8 cellular contexts compared by ENCODE assay signal in the genomic region with DNA sequence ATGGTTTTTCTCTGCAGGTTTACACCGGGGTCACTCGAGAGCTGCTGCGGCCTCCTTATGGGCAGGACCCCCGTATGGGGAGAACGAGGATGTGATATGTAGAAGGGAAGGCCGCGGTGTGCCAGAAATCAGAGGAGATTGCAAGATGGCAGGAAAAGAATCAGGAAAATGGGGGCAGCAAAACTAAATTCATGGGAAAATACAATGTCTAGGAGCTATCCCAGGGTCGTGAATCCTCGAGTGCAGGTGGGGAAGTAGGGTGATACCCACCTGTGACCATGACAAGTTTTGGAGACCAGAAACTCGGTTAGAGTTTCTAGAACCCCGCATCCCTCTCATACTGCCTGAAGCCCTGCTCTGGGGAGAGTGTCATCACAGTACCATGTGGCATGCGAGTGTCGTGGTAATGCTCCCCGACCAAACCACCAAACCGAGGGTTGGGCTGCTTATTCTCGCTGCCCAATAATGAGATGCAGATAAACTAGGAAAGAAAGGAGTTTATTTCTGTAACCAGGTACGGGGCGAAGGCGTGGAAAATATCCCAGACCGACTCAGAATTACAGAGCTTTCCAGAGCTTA. TPM values are rescaled to one million over a fixed set of nuclear protein-coding genes. Genes with fewer than 3 reads are reported as not detected.
DNase-seq lines count a peak whose midpoint lies in the region; ATAC-seq and TF ChIP-seq lines count a peak whose summit lies in the region.

No MANE protein-coding gene starts in this region.

- POLR2A ChIA-PET in Caco-2 (lab: Charles Lee) (no interaction called here), HCT116 (lab: Charles Lee) (no interaction called here)

- TF ChIP-seq RAD21 in HCT116 (IDR thresholded peaks at IDR 0.05; ENCODE audit: low read depth) = no peak

- H3K4me3 ChIP-seq in Caco-2 (ENCODE audit: low read depth, low read length) = peak overlapping the region; percentile 93
- H3K4me3 ChIP-seq in HCT116 (replicated peaks in 1 of 2; ENCODE audit: low read depth in 1 of 2, low read length in 2 of 2) = peak overlapping the region; percentile 92 to 99
- peak overlapping the region; percentile 97 for H3K4me3 ChIP-seq in suprapubic skin

- no peak overlapping the region for H2AFZ ChIP-seq in HCT116 (ENCODE audit: low read depth, low read length, poor library complexity, severe bottlenecking)

- peaks cover 45% of the 10 kb centered on the region for H3K79me2 ChIP-seq in HCT116 (ENCODE audit: insufficient read depth, low read length)

- peaks cover 11% of the 10 kb centered on the region for H3K4me1 Mint-ChIP-seq in Caco-2 (ENCODE audit: low read depth, unreplicated experiment)

- no peaks in the 10 kb centered on the region for H3K9me3 Mint-ChIP-seq in Caco-2 (ENCODE audit: unreplicated experiment)

- no peaks in the 10 kb centered on the region for H4K20me1 ChIP-seq in HCT116 (ENCODE audit: insufficient read depth)

- intact Hi-C loops in Caco-2 (cut with micrococcal nuclease; ENCODE audit: unreplicated experiment) = loop anchor here (2.0 to 10.0 kb wide), 3 partner anchors 73 to 163 kb away; no protein-coding TSS in a partner anchor
- intact Hi-C loops in HCT116 (cut with micrococcal nuclease) = no loop called here

- TF ChIP-seq POLR2A in HCT116 (IDR thresholded peaks at IDR 0.05; ENCODE audit: borderline replicate concordance, extremely low read depth, insufficient read depth, insufficient read length) = no peak
- TF ChIP-seq POLR2A in suprapubic skin (IDR thresholded peaks at IDR 0.05) = no peak

- H3K27ac Mint-ChIP-seq in Caco-2 (ENCODE audit: unreplicated experiment) = peak overlapping the region; percentile 98

- 28% methylated on average over 20 of the region's 20 CpGs for WGBS in suprapubic skin

- peak in 1 of 2 experiments; percentile 23 for DNase-seq in Caco-2
- DNase-seq in HCT116 (ENCODE audit: low read depth, low spot score) = no peak
- DNase-seq in brain pericyte (ENCODE audit: low read depth, low spot score) = peak; percentile 7
- DNase-seq in medulla oblongata (ENCODE audit: extremely low spot score) = peak; percentile 9
- DNase-seq in suprapubic skin (ENCODE audit: low spot score in 2 of 2) = no peak

- BruUV-seq in Caco-2 (replicated peaks; lab: Mats Ljungman, UMichigan) (TSS peak; percentile 64), HCT116 (replicated peaks; lab: Mats Ljungman, UMichigan) (TSS peak; percentile 52)

- H3K9me2 ChIP-seq in HCT116 (ENCODE audit: insufficient read depth) = no peaks in the 10 kb centered on the region

- TF ChIP-seq CTCF in Caco-2 (IDR thresholded peaks at IDR 0.05; ENCODE audit: insufficient read depth in 1 of 2, low read depth in 1 of 2, low read length in 1 of 2, severe bottlenecking in 1 of 2, unreplicated experiment in 1 of 2) (no peak), HCT116 (IDR thresholded peaks at IDR 0.05 in 2 of 3, conservative IDR thresholded peaks at IDR 0.05 in 1 of 3; ENCODE audit: borderline replicate concordance in 1 of 3, insufficient read depth in 1 of 3, low read depth in 2 of 3, low read length in 2 of 3) (no peak), suprapubic skin (IDR thresholded peaks at IDR 0.05) (no peak)

- peak overlapping the region; percentile 97 for H3K4me2 ChIP-seq in HCT116 (ENCODE audit: low read length)

- H3K9ac ChIP-seq in HCT116 (ENCODE audit: low read length) = peak overlapping the region; percentile 100

- RAD21 ChIA-PET in HCT116 (lab: Charles Lee; ENCODE audit: low non-redundant PET in 1 of 2, low total read pairs in 2 of 2, uncharacterized antibody in 2 of 2, unreplicated experiment in 2 of 2) = no interaction called here

- ATAC-seq in HCT116 = no peak
- ATAC-seq in SK-N-SH treated with all-trans-retinoic acid at 6 μM for 48 hours = peak; percentile 30
- ATAC-seq in HG02678 (IDR thresholded peaks at IDR 0.05; ENCODE audit: unreplicated experiment) = no peak
- no peak for ATAC-seq in GM21360 (IDR thresholded peaks at IDR 0.05; ENCODE audit: unreplicated experiment)

- TF ChIP-seq EP300 in suprapubic skin (IDR thresholded peaks at IDR 0.05) = no peak

- no peaks in the 10 kb centered on the region for H3K27me3 ChIP-seq in Caco-2 (replicated peaks; ENCODE audit: control insufficient read depth, insufficient read depth, low read length)
- H3K27me3 ChIP-seq in HCT116 (ENCODE audit: insufficient read depth, low read length) = no peaks in the 10 kb centered on the region
- H3K27me3 ChIP-seq in suprapubic skin = no peaks in the 10 kb centered on the region

- peak overlapping the region; percentile 85 for H3K27ac ChIP-seq in HCT116 (ENCODE audit: low read depth, low read length)
- H3K27ac ChIP-seq in suprapubic skin = peak overlapping the region; percentile 95

- H3K27me3 Mint-ChIP-seq in Caco-2 (ENCODE audit: insufficient read depth, unreplicated experiment) = no peaks in the 10 kb centered on the region

- H3K4me3 Mint-ChIP-seq in Caco-2 (ENCODE audit: unreplicated experiment) = peak overlapping the region; percentile 99

- H3K36me3 ChIP-seq in Caco-2 (ENCODE audit: control insufficient read depth, insufficient read depth, low read length) (0 out of 2 replicates have a peak, but pooled peaks cover 2% of the 10 kb centered on the region), HCT116 (ENCODE audit: control insufficient read depth in 1 of 2, insufficient read depth in 2 of 2, low read length in 2 of 2) (peaks cover 10 to 18% of the 10 kb centered on the region in 2 experiments; a peak in 3 of 4 replicates), suprapubic skin (peaks cover 23% of the 10 kb centered on the region)

- peaks cover 47% of the 10 kb centered on the region for H3K36me3 Mint-ChIP-seq in Caco-2 (ENCODE audit: insufficient read depth, unreplicated experiment)

- H3K9me3 ChIP-seq in Caco-2 (no peaks in the 10 kb centered on the region), HCT116 (ENCODE audit: control insufficient read depth in 1 of 2, insufficient read depth in 1 of 2, low read depth in 1 of 2, low read length in 2 of 2) (no peaks in the 10 kb centered on the region), suprapubic skin (no peaks in the 10 kb centered on the region)

- CTCF ChIA-PET in Caco-2 (lab: Charles Lee) = no interaction called here
- CTCF ChIA-PET in HCT116 (lab: Charles Lee) = no interaction called here

- H3K4me1 ChIP-seq in Caco-2 (no peaks in the 10 kb centered on the region), HCT116 (ENCODE audit: control insufficient read depth in 1 of 2, insufficient read depth in 2 of 2, low read length in 2 of 2) (peaks cover 3 to 18% of the 10 kb centered on the region in 2 experiments; a peak in 2 of 4 replicates), suprapubic skin (peaks cover 17% of the 10 kb centered on the region)

TF ChIP-seq in HCT116, 20 proteins besides CTCF, POLR2A, EP300 and RAD21 (continues in another document):
- TF ChIP-seq EGR1 (IDR thresholded peaks at IDR 0.05; ENCODE audit: low read depth) = no peak
- no peak for TF ChIP-seq YY1 (IDR thresholded peaks at IDR 0.05; ENCODE audit: extremely low read depth, insufficient replicate concordance, low read depth, low read length)
- TF ChIP-seq ZNF274 (IDR thresholded peaks at IDR 0.05; ENCODE audit: low read depth, low read length) = no peak
- TF ChIP-seq ZBTB33 (IDR thresholded peaks at IDR 0.05; ENCODE audit: extremely low read depth, insufficient replicate concordance, low read length) = no peak
- TF ChIP-seq SRF (IDR thresholded peaks at IDR 0.05; ENCODE audit: low read depth) = no peak

TF ChIP-seq in SK-N-SH treated with all-trans-retinoic acid at 6 μM for 48 hours, 23 proteins besides CTCF, POLR2A, EP300 and RAD21 (continues in another document):
- TF ChIP-seq ZFP30 (CRISPR knock-in tag; IDR thresholded peaks at IDR 0.05) = no peak
- no peak for TF ChIP-seq TSHZ2 (CRISPR knock-in tag; IDR thresholded peaks at IDR 0.05)
- TF ChIP-seq BACH2 (CRISPR knock-in tag; IDR thresholded peaks at IDR 0.05; ENCODE audit: borderline replicate concordance) = no peak
- no peak for TF ChIP-seq ZC3H10 (CRISPR knock-in tag; IDR thresholded peaks at IDR 0.05)
- TF ChIP-seq ZNF70 (CRISPR knock-in tag; IDR thresholded peaks at IDR 0.05) = no peak
- TF ChIP-seq ESRRG (CRISPR knock-in tag; IDR thresholded peaks at IDR 0.05) = no peak
- TF ChIP-seq TOX (CRISPR knock-in tag; IDR thresholded peaks at IDR 0.05; ENCODE audit: borderline replicate concordance) = no peak
- TF ChIP-seq OSR1 (CRISPR knock-in tag; IDR thresholded peaks at IDR 0.05) = no peak
- TF ChIP-seq PPARA (CRISPR knock-in tag; IDR thresholded peaks at IDR 0.05; ENCODE audit: borderline replicate concordance) = no peak
- no peak for TF ChIP-seq SNAI2 (CRISPR knock-in tag; IDR thresholded peaks at IDR 0.05)
- no peak for TF ChIP-seq CSDC2 (CRISPR knock-in tag; IDR thresholded peaks at IDR 0.05)

RNA-seq across cellular contexts. Expression of gene TRNT1, which starts 0.8 kb away (rescaled TPM):
- total RNA-seq in Caco-2 (2022) = 40.1 and 43.6 TPM in 2 replicates
- 21.4 TPM for total RNA-seq in HCT116 (2021; ENCODE audit: unreplicated experiment)
- polyA plus RNA-seq in HCT116 (2012) = 5.3 and 5.7 TPM in 2 replicates
- 10 to 100 TPM in 3 of 4 donors, 1 to 10 TPM in 1; 9.9 to 28.1 (median 13.4) TPM for total RNA-seq in suprapubic skin

RNA-seq across cellular contexts. Expression of gene IL5RA, which starts 17.3 kb away (rescaled TPM):
- total RNA-seq in Caco-2 (2022) = 0.09 and 0.23 TPM in 2 replicates
- total RNA-seq in HCT116 (2021; ENCODE audit: unreplicated experiment) = not detected
- polyA plus RNA-seq in HCT116 (2012) = not detected in 2 replicates
- under 1 TPM in 1 of 4 donors, not detected in 3; 0.16 TPM for total RNA-seq in suprapubic skin

RNA-seq across cellular contexts. Expression of gene CRBN, which starts 52.0 kb away (rescaled TPM):
- total RNA-seq in Caco-2 (2022) (38.0 and 42.1 TPM in 2 replicates), HCT116 (2021; ENCODE audit: unreplicated experiment) (29.1 TPM), suprapubic skin (100 to 1,000 TPM in 1 of 4 donors, 10 to 100 TPM in 3; 38.9 to 140 (median 78.1) TPM)
- 13.9 and 18.5 TPM in 2 replicates for polyA plus RNA-seq in HCT116 (2012)

Comparison
In these comparisons a context has a peak if more than half of its experiments do, and no peak if none do; other contexts are left out.
1. DNase-seq: peak in brain pericyte (single experiment) and medulla oblongata (single experiment); none in HCT116 (single experiment) and suprapubic skin (0 of 2).
2. Peak in every context shown above with its lines, with median percentiles within 50 percentile points of each other: H3K4me3 ChIP-seq.